Comparison of ENCODE assay signal across 29 cellular contexts in the genomic region with DNA sequence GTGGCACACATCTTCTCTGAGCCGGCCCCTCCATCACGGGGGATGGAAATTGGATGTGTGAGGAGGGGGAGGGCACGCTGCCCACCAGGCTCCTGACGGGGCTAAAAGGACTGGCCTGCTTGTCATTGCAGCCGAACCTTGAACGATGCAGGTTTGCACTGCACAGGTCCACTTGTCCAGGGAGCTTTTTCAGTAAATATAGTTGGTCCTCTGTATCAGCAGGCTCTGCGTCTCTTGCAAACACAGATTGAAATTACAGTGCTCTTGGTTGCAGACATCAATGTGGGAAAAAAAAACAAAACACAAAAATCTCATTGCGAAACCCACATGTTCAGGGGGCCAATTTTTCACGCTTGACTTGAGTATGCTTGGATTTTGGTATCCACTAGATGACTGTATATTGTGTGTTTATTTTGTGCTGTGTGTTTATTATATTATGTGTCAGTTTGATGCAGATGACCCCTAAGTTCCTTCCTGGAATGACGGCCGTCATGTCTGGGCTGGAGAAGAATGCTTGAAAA. TPM values are rescaled to one million over a fixed set of nuclear protein-coding genes. Genes with fewer than 3 reads are reported as not detected.
DNase-seq lines count a peak whose midpoint lies in the region; ATAC-seq and TF ChIP-seq lines count a peak whose summit lies in the region.
"Had no signal": no experiment of that assay in that cellular context is flagged by ENCODE, and none has a peak within 500 bp of the region (broad histone marks: within the 10 kb centered on the region; RNA-seq: fewer than 3 reads in every experiment).

No MANE protein-coding gene starts in this region.

- H3K27me3 ChIP-seq in AG04450 (ENCODE audit: control insufficient read depth, insufficient read depth, low read length) (no peaks in the 10 kb centered on the region), IMR-90 (ENCODE audit: control insufficient read depth, insufficient read depth, low read length) (no peaks in the 10 kb centered on the region)
- H3K27me3 ChIP-seq in CD8-positive, alpha-beta T cell (ENCODE audit: insufficient read depth, low read length): no peaks in the 10 kb centered on the region
- H3K27me3 ChIP-seq: BLaER1 treated with 17β-estradiol and CSF1 and Interleukin-3, amounts not matched to agents 10 nM and 100 nM; esophagus squamous epithelium; upper lobe of left lung had no signal

- H3K9me3 ChIP-seq in AG04450 (ENCODE audit: control insufficient read depth, insufficient read depth, low read length): peaks cover 6% of the 10 kb centered on the region
- peaks cover 3% of the 10 kb centered on the region; the same call in 1 of the 2 replicates for H3K9me3 ChIP-seq in IMR-90 (ENCODE audit: control insufficient read depth, insufficient read depth, low read length)
- no peaks in the 10 kb centered on the region for H3K9me3 ChIP-seq in CD8-positive, alpha-beta T cell (ENCODE audit: low read length)
- H3K9me3 ChIP-seq: esophagus squamous epithelium, HAP-1, upper lobe of left lung had no signal

- H2BK120ac ChIP-seq in IMR-90 (ENCODE audit: low read depth, low read length): no peak overlapping the region

- peaks cover 73% of the 10 kb centered on the region for H3K36me3 Mint-ChIP-seq in CD8-positive, alpha-beta T cell

- DNase-seq in AG04450 (ENCODE audit: low read depth, low spot score) (peak; percentile 58), IMR-90 (peak; percentile 90), choroid plexus epithelial cell (ENCODE audit: low read depth) (peak; percentile 80), islet precursor cell (peak; percentile 29), GOT3 (lab: John Stamatoyannopoulos, UW) (no peak), RPMI8226 (no peak)
- DNase-seq in CD8-positive, alpha-beta T cell: no peak
- DNase-seq: activated CD4-positive, CD25-positive, alpha-beta regulatory T cell treated with anti-CD3 and anti-CD28 coated beads, Interleukin-2, amount 50 U/mL, for 72 hours; activated CD8-positive, alpha-beta T cell treated with anti-CD3 and anti-CD28 coated beads for 36 hours; activated gamma-delta T cell treated with Interleukin-2 at 50 U/mL for 16 hours; activated T-cell treated with anti-CD3 and anti-CD28 coated beads, Interleukin-2, amount 50 U/mL, for 1 hour; amniotic stem cell; effector CD8-positive, alpha-beta T cell; esophagus squamous epithelium; Karpas-422; NCI-H1048; NCI-H2029; NCI-H345; NCI-H774; retina; SHP77; stimulated activated CD4-positive, alpha-beta T cell treated with anti-CD3 and anti-CD28 coated beads, Interleukin-12 subunit alpha, Interleukin-12 subunit beta, amount 100 ng/mL, for 4 hours; T-cell; upper lobe of left lung had no signal

- H3K4me1 ChIP-seq in IMR-90 (ENCODE audit: control insufficient read depth, insufficient read depth, low read length): peaks cover 12% of the 10 kb centered on the region
- no peaks in the 10 kb centered on the region for H3K4me1 ChIP-seq in CD8-positive, alpha-beta T cell (ENCODE audit: insufficient read depth, low read length)
- H3K4me1 ChIP-seq: HAP-1 had no signal

- no peaks in the 10 kb centered on the region for H3K4me1 Mint-ChIP-seq in CD8-positive, alpha-beta T cell (ENCODE audit: low read depth)
- H3K4me1 Mint-ChIP-seq: central memory CD8-positive, alpha-beta T cell; memory B cell; T-cell had no signal

- H3K14ac ChIP-seq in IMR-90 (replicated peaks; ENCODE audit: low read depth, low read length): no peak overlapping the region

- H2AFZ ChIP-seq in IMR-90 (replicated peaks; ENCODE audit: low read length, poor library complexity): no peak overlapping the region

- no peak overlapping the region for H3K56ac ChIP-seq in IMR-90 (ENCODE audit: extremely low read depth, insufficient read depth, low read length)

- H3K9ac ChIP-seq in IMR-90 (ENCODE audit: low read depth, low read length): no peak overlapping the region
- H3K9ac ChIP-seq: BLaER1 treated with 17β-estradiol and CSF1 and Interleukin-3, amounts not matched to agents 10 nM and 100 nM had no signal

- peak overlapping the region; percentile 31 for H2BK5ac ChIP-seq in IMR-90 (ENCODE audit: low read depth, low read length, poor library complexity, severe bottlenecking)

- H4K5ac ChIP-seq in IMR-90 (ENCODE audit: low read depth, low read length): peak overlapping the region; percentile 33; the same call in 1 of the 2 replicates

- no peak overlapping the region for H4K8ac ChIP-seq in IMR-90 (ENCODE audit: low read depth in 2 of 2, low read length in 2 of 2)

- H3K27ac ChIP-seq in AG04450 (ENCODE audit: low read depth, low read length): no peak overlapping the region
- H3K27ac ChIP-seq in IMR-90 (ENCODE audit: insufficient read depth, low read length): peak overlapping the region; percentile 74; the same call in 1 of the 2 replicates
- no peak overlapping the region for H3K27ac ChIP-seq in CD8-positive, alpha-beta T cell (ENCODE audit: low read depth, low read length)
- H3K27ac ChIP-seq: BLaER1 treated with 17β-estradiol and CSF1 and Interleukin-3, amounts not matched to agents 10 nM and 100 nM; esophagus squamous epithelium; upper lobe of left lung had no signal

- peak overlapping the region; percentile 78 for H3K18ac ChIP-seq in IMR-90 (ENCODE audit: low read depth, low read length)

- CTCF ChIA-PET in AG04450 (lab: Charles Lee) (interaction anchor here (0.7 to 1.0 kb wide), 2 partner anchors 9 to 51 kb away, joined by 3 to 5 read pairs; no protein-coding TSS in a partner anchor), IMR-90 (lab: Yijun Ruan, JAX) (interaction anchor here (1.0 to 1.1 kb wide), 2 partner anchors 9 to 15 kb away, joined by 4 to 5 read pairs; no protein-coding TSS in a partner anchor)
- CTCF ChIA-PET in CD8-positive, alpha-beta T cell (lab: Charles Lee): interaction anchor here (0.8 to 1.6 kb wide), 2 partner anchors 8 to 9 kb away, joined by 3 to 6 read pairs; no protein-coding TSS in a partner anchor

- intact Hi-C loops in IMR-90 (cut with micrococcal nuclease): loop anchor here (1.0 to 2.0 kb wide), 2 partner anchors 14 to 58 kb away; no protein-coding TSS in a partner anchor
- intact Hi-C loops in CD8-positive, alpha-beta T cell (cut with DNase I, micrococcal nuclease): no loop called here

- H2AK9ac ChIP-seq in IMR-90 (replicated peaks; ENCODE audit: low read depth, low read length, poor library complexity): no peak overlapping the region

- H3K4me3 ChIP-seq in AG04450 (ENCODE audit: low read depth, low read length) (no peak overlapping the region), IMR-90 (ENCODE audit: insufficient read depth, low read depth, low read length) (no peak overlapping the region), choroid plexus epithelial cell (ENCODE audit: low read depth, low read length) (no peak overlapping the region)
- H3K4me3 ChIP-seq in CD8-positive, alpha-beta T cell (ENCODE audit: low read depth, low read length): no peak overlapping the region
- H3K4me3 ChIP-seq: BLaER1 treated with 17β-estradiol and CSF1 and Interleukin-3, amounts not matched to agents 10 nM and 100 nM; esophagus squamous epithelium; HAP-1; upper lobe of left lung had no signal

- no peak overlapping the region for H3K23ac ChIP-seq in IMR-90 (ENCODE audit: low read depth, low read length)

- dilution Hi-C loops in IMR-90 (cut with HindIII; ENCODE audit: low sequenced_read_pairs, unreplicated experiment): no loop called here

- H3K4me2 ChIP-seq in IMR-90 (ENCODE audit: low read depth, low read length): peak overlapping the region; percentile 58; the same call in 1 of the 2 replicates

- H2AK5ac ChIP-seq in IMR-90 (ENCODE audit: low read depth, low read length): no peak overlapping the region; the same call in 1 of the 2 replicates

- peak; percentile 84 for ATAC-seq in IMR-90 (ENCODE audit: low read depth)
- ATAC-seq in HG03196 (IDR thresholded peaks at IDR 0.05; ENCODE audit: unreplicated experiment): no peak
- no peak for ATAC-seq in CD8-positive, alpha-beta T cell
- ATAC-seq: activated CD8-positive, alpha-beta T cell treated with anti-CD3 and anti-CD28 coated beads for 36 hours; T-cell had no signal

- no CpG with 5 or more reads among the region's 11 CpGs for WGBS in IMR-90 (ENCODE audit: extremely low coverage in 2 of 2, insufficient read length in 1 of 2), 2 experiments

- H4K91ac ChIP-seq in IMR-90 (ENCODE audit: insufficient read depth, low read depth, low read length): peak overlapping the region; percentile 39; the same call in 1 of the 2 replicates

- peaks cover 3% of the 10 kb centered on the region for H3K9me3 Mint-ChIP-seq in CD8-positive, alpha-beta T cell
- H3K9me3 Mint-ChIP-seq: central memory CD8-positive, alpha-beta T cell; memory B cell; T-cell had no signal

- H3K9me1 ChIP-seq in IMR-90 (ENCODE audit: insufficient read depth, low read length): no peaks in the 10 kb centered on the region; the same call in 1 of the 2 replicates

- POLR2A ChIA-PET in AG04450 (lab: Yijun Ruan, JAX) (no interaction called here), IMR-90 (lab: Charles Lee; ENCODE audit: unreplicated experiment) (no interaction called here)
- POLR2A ChIA-PET in CD8-positive, alpha-beta T cell (lab: Charles Lee): no interaction called here

- TF ChIP-seq RAD21 in IMR-90 (IDR thresholded peaks at IDR 0.05; ENCODE audit: low read length): no peak

- H3K27me3 Mint-ChIP-seq in CD8-positive, alpha-beta T cell (ENCODE audit: low read depth): no peaks in the 10 kb centered on the region
- H3K27me3 Mint-ChIP-seq: activated CD8-positive, alpha-beta T cell treated with anti-CD3 and anti-CD28 coated beads for 36 hours; central memory CD8-positive, alpha-beta T cell; memory B cell; T-cell had no signal

- peaks cover 24% of the 10 kb centered on the region; the same call in 1 of the 2 replicates for H3K36me3 ChIP-seq in IMR-90 (ENCODE audit: control insufficient read depth, insufficient read depth, low read length)
- H3K36me3 ChIP-seq in CD8-positive, alpha-beta T cell (ENCODE audit: insufficient read depth, low read length): peaks cover 9% of the 10 kb centered on the region

- no peak overlapping the region for H2BK15ac ChIP-seq in IMR-90 (ENCODE audit: low read depth, low read length)

- H3K27ac Mint-ChIP-seq in CD8-positive, alpha-beta T cell: no peak overlapping the region
- H3K27ac Mint-ChIP-seq: activated CD8-positive, alpha-beta T cell treated with anti-CD3 and anti-CD28 coated beads for 36 hours; memory B cell; T-cell had no signal

- no TSS peak for BruUV-seq in IMR-90 (replicated peaks; lab: Mats Ljungman, UMichigan)

- H2BK20ac ChIP-seq in IMR-90 (ENCODE audit: low read depth, low read length): no peak overlapping the region

- no peak for TF ChIP-seq POLR2A in IMR-90 (IDR thresholded peaks at IDR 0.05; ENCODE audit: low read depth, low read length)

- H3K4me3 Mint-ChIP-seq in CD8-positive, alpha-beta T cell: no peak overlapping the region
- H3K4me3 Mint-ChIP-seq: activated CD8-positive, alpha-beta T cell treated with anti-CD3 and anti-CD28 coated beads for 36 hours; central memory CD8-positive, alpha-beta T cell; memory B cell; T-cell had no signal

- in situ Hi-C loops in IMR-90 (cut with MboI; ENCODE audit: low sequenced_read_pairs): no loop called here

- no peak for TF ChIP-seq CTCF in AG04450 (IDR thresholded peaks at IDR 0.05; ENCODE audit: low read depth, low read length)
- TF ChIP-seq CTCF in IMR-90 (conservative IDR thresholded peaks at IDR 0.05; ENCODE audit: low read depth, low read length): no peak
- no peak for TF ChIP-seq CTCF in choroid plexus epithelial cell (conservative IDR thresholded peaks at IDR 0.05; ENCODE audit: low read depth, low read length)
- TF ChIP-seq CTCF in CD8-positive, alpha-beta T cell (IDR thresholded peaks at IDR 0.05): no peak

- H3K79me1 ChIP-seq in IMR-90 (ENCODE audit: low read depth in 1 of 2, low read length in 2 of 2): no peaks in the 10 kb centered on the region

- H3K4ac ChIP-seq in IMR-90 (ENCODE audit: low read depth, low read length): no peak overlapping the region; the same call in 1 of the 2 replicates

- no peaks in the 10 kb centered on the region for H4K20me1 ChIP-seq in IMR-90 (ENCODE audit: insufficient read depth, low read length)
- H4K20me1 ChIP-seq: BLaER1 treated with 17β-estradiol and CSF1 and Interleukin-3, amounts not matched to agents 10 nM and 100 nM had no signal

RNA-seq across cellular contexts. Expression of a gene that starts 29.2 kb away (rescaled TPM):
- polyA plus RNA-seq in AG04450 (2011; rRNA removed) (24.8 and 26.8 TPM in 2 replicates), IMR-90 (2012; rRNA removed) (25.4 and 26.1 TPM in 2 replicates)
- 9.5 and 15.6 TPM in 2 replicates for polyA minus RNA-seq in AG04450 (2011; rRNA and poly(A)+ RNA removed)
- total RNA-seq in IMR-90 (2012; rRNA removed): 15.1 and 17.2 TPM in 2 replicates
- 16.5 and 18.7 TPM in 2 replicates for polyA plus RNA-seq in IMR-90 (2012; cell fraction: cytosol; rRNA removed)
- 146 and 180 TPM in 2 replicates for polyA plus RNA-seq in IMR-90 (2012; cell fraction: nucleus; rRNA removed; ENCODE audit: low replicate concordance)
- 10 to 100 TPM; 21.2 to 23.2 TPM for total RNA-seq in CD8-positive, alpha-beta T cell

RNA-seq across cellular contexts. Expression of a gene that starts 29.3 kb away (rescaled TPM):
- polyA plus RNA-seq in AG04450 (2011; rRNA removed) (0.46 and 0.64 TPM in 2 replicates), IMR-90 (2012; rRNA removed) (0.32 and 0.44 TPM in 2 replicates)
- polyA minus RNA-seq in AG04450 (2011; rRNA and poly(A)+ RNA removed): 0.41 and 0.61 TPM in 2 replicates
- 0.36 and 1.1 TPM in 2 replicates for total RNA-seq in IMR-90 (2012; rRNA removed)
- polyA plus RNA-seq in IMR-90 (2012; cell fraction: cytosol; rRNA removed): 0.05 TPM in 2 replicates
- 0.22 and 1.4 TPM in 2 replicates for polyA plus RNA-seq in IMR-90 (2012; cell fraction: nucleus; rRNA removed; ENCODE audit: low replicate concordance)
- 1 to 10 TPM; 3.6 to 3.7 TPM for total RNA-seq in CD8-positive, alpha-beta T cell

RNA-seq across cellular contexts. Expression of a gene that starts 56.3 kb away (rescaled TPM):
- polyA plus RNA-seq in AG04450 (2011; rRNA removed) (21.6 and 25.9 TPM in 2 replicates), IMR-90 (2012; rRNA removed) (12.5 and 15.9 TPM in 2 replicates)
- polyA minus RNA-seq in AG04450 (2011; rRNA and poly(A)+ RNA removed): 9.1 and 13.6 TPM in 2 replicates
- total RNA-seq in IMR-90 (2012; rRNA removed): 7.3 and 12.2 TPM in 2 replicates
- 3.2 and 4.7 TPM in 2 replicates for polyA plus RNA-seq in IMR-90 (2012; cell fraction: cytosol; rRNA removed)
- polyA plus RNA-seq in IMR-90 (2012; cell fraction: nucleus; rRNA removed; ENCODE audit: low replicate concordance): 4.1 and 54.3 TPM in 2 replicates
- total RNA-seq in CD8-positive, alpha-beta T cell: 10 to 100 TPM; 85.4 to 87.5 TPM

Comparison
In these comparisons a context has a peak if more than half of its experiments do, and no peak if none do; other contexts are left out.
1. DNase-seq: peak in AG04450 (single experiment), IMR-90 (single experiment), choroid plexus epithelial cell (single experiment) and islet precursor cell (single experiment); none in CD8-positive, alpha-beta T cell (0 of 7), GOT3 (single experiment) and RPMI8226 (single experiment).